1 cellular context compared by ENCODE assay signal in genomic region chr13:94416454-94417080, GRCh38.
TF ChIP-seq lines count a peak whose summit lies in the region.

No MANE protein-coding gene starts in this region.

TF ChIP-seq in GM12878, 131 proteins besides CTCF, POLR2A, EP300 and RAD21 (continued from another document):
- no peak for TF ChIP-seq ZBTB40 (IDR thresholded peaks at IDR 0.05; ENCODE audit: borderline replicate concordance)
- no peak for TF ChIP-seq IKZF1 (conservative IDR thresholded peaks at IDR 0.05)
- no peak for TF ChIP-seq BACH1 (IDR thresholded peaks at IDR 0.05; ENCODE audit: borderline replicate concordance)
- TF ChIP-seq, protein P1, sequence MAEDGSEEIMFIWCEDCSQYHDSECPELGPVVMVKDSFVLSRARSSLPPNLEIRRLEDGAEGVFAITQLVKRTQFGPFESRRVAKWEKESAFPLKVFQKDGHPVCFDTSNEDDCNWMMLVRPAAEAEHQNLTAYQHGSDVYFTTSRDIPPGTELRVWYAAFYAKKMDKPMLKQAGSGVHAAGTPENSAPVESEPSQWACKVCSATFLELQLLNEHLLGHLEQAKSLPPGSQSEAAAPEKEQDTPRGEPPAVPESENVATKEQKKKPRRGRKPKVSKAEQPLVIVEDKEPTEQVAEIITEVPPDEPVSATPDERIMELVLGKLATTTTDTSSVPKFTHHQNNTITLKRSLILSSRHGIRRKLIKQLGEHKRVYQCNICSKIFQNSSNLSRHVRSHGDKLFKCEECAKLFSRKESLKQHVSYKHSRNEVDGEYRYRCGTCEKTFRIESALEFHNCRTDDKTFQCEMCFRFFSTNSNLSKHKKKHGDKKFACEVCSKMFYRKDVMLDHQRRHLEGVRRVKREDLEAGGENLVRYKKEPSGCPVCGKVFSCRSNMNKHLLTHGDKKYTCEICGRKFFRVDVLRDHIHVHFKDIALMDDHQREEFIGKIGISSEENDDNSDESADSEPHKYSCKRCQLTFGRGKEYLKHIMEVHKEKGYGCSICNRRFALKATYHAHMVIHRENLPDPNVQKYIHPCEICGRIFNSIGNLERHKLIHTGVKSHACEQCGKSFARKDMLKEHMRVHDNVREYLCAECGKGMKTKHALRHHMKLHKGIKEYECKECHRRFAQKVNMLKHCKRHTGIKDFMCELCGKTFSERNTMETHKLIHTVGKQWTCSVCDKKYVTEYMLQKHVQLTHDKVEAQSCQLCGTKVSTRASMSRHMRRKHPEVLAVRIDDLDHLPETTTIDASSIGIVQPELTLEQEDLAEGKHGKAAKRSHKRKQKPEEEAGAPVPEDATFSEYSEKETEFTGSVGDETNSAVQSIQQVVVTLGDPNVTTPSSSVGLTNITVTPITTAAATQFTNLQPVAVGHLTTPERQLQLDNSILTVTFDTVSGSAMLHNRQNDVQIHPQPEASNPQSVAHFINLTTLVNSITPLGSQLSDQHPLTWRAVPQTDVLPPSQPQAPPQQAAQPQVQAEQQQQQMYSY (CRISPR knock-in tag; IDR thresholded peaks at IDR 0.05) = no peak
- no peak for TF ChIP-seq NR2C1 (IDR thresholded peaks at IDR 0.05)
- no peak for TF ChIP-seq POU2F2 (IDR thresholded peaks at IDR 0.05; ENCODE audit: borderline replicate concordance, low read depth, low read length)
- no peak for TF ChIP-seq CBX5 (IDR thresholded peaks at IDR 0.05; ENCODE audit: low read depth)
- TF ChIP-seq SREBF2 (IDR thresholded peaks at IDR 0.05; ENCODE audit: low read length) = no peak
- no peak for TF ChIP-seq NFIC (IDR thresholded peaks at IDR 0.05; ENCODE audit: low read depth, low read length)
- TF ChIP-seq, protein P2, sequence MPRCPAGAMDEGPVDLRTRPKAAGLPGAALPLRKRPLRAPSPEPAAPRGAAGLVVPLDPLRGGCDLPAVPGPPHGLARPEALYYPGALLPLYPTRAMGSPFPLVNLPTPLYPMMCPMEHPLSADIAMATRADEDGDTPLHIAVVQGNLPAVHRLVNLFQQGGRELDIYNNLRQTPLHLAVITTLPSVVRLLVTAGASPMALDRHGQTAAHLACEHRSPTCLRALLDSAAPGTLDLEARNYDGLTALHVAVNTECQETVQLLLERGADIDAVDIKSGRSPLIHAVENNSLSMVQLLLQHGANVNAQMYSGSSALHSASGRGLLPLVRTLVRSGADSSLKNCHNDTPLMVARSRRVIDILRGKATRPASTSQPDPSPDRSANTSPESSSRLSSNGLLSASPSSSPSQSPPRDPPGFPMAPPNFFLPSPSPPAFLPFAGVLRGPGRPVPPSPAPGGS (IDR thresholded peaks at IDR 0.05; ENCODE audit: borderline replicate concordance, insufficient read depth, low read depth, low read length, poor library complexity, severe bottlenecking) = no peak
- TF ChIP-seq NKRF (conservative IDR thresholded peaks at IDR 0.05) = no peak
- no peak for TF ChIP-seq CHD2 (IDR thresholded peaks at IDR 0.05; ENCODE audit: borderline replicate concordance, low read depth, low read length)
TF ChIP-seq in GM12878: peak in this region for 0.
